8 cellular contexts compared by ENCODE assay signal in the genomic region with DNA sequence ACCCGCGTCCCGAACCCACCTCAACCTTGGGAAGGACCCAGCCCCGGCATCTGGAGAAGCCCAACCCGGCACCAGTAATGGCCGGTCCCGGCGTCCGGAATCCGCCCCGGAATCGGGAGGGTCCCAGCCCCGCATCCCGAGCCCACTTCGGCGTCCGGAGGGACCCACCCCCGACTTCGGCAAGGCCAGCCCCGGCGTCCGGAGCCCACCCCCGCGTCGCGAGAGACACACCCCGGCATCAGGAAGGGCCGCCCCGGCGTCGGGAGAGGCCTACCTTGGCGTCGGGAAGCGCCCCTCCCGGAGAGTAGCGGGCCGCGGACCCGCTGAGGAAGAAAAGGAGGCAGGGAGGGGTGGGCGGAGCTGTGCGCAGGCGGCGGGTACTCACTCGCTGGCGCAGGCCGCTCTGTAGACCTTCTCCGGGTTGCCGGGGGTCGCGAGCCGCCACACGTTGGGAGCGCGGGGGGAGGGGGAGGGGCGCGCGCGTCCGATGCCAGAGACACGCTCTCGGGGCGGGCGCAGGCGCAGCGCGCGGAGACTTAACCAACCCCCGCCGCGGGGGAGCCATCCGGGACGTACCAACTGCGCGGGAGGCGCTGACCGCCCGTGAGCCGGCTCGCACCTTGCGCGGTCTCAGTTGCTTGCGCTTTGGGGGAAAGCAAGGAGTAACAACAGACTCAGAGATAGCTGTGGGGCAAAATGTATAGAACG. TPM values are rescaled to one million over a fixed set of nuclear protein-coding genes. Genes with fewer than 3 reads are reported as not detected.
DNase-seq lines count a peak whose midpoint lies in the region; ATAC-seq and TF ChIP-seq lines count a peak whose summit lies in the region.

A gene (minus strand): TSS at position 515 of the 708 bp plus-strand sequence. CDS start 24,164 bp downstream, outside the sequence.

- peak within 1 kb of the TSS; percentile 96 for H3K27ac Mint-ChIP-seq in activated naive CD8-positive, alpha-beta T cell

- no peaks in the 10 kb centered on the region for H3K9me3 Mint-ChIP-seq in activated naive CD8-positive, alpha-beta T cell (ENCODE audit: low read depth)

- ATAC-seq in HG02588 (IDR thresholded peaks at IDR 0.05; ENCODE audit: unreplicated experiment) (peak; percentile 63), omental fat pad (ENCODE audit: low FRiP score) (peak; percentile 95)

- no peaks in the 10 kb centered on the region for H3K36me3 Mint-ChIP-seq in activated naive CD8-positive, alpha-beta T cell

- peaks cover 31% of the 10 kb centered on the region for H3K4me1 Mint-ChIP-seq in activated naive CD8-positive, alpha-beta T cell (ENCODE audit: low read depth)

- H3K4me3 ChIP-seq in GM06990 (replicated peaks; ENCODE audit: low read depth, low read length): peak within 1 kb of the TSS; percentile 98

- TF ChIP-seq CTCF in GM06990 (IDR thresholded peaks at IDR 0.05; ENCODE audit: insufficient read depth, low read length, poor library complexity, severe bottlenecking): no peak
- no peak for TF ChIP-seq CTCF in omental fat pad (IDR thresholded peaks at IDR 0.05)

- peak within 1 kb of the TSS; percentile 56 for H3K27ac ChIP-seq in temporal lobe (ENCODE audit: low read depth, low read length)

- no peaks in the 10 kb centered on the region for H3K36me3 ChIP-seq in GM06990 (ENCODE audit: control insufficient read depth, insufficient read depth, low read length)

- no peaks in the 10 kb centered on the region for H3K27me3 ChIP-seq in GM06990 (replicated peaks; ENCODE audit: control insufficient read depth, insufficient read depth, low read length)

- H3K4me3 Mint-ChIP-seq in activated naive CD8-positive, alpha-beta T cell: peak within 1 kb of the TSS; percentile 95

- no peaks in the 10 kb centered on the region for H3K27me3 Mint-ChIP-seq in activated naive CD8-positive, alpha-beta T cell

- DNase-seq in GM06990 (ENCODE audit: extremely low read depth, insufficient read length): peak; percentile 98
- peak; percentile 85 for DNase-seq in NCI-H1092 treated with DMSO at 0.1 percent for 48 hours (lab: John Stamatoyannopoulos, UW)
- peak; percentile 81 for DNase-seq in SKM-1 treated with dmso at 0.1 percent for 144 hours (lab: John Stamatoyannopoulos, UW; ENCODE audit: unreplicated experiment)
- peak; percentile 93 for DNase-seq in glomerular visceral epithelial cell (ENCODE audit: extremely low spot score)
- peak; percentile 81 for DNase-seq in omental fat pad (ENCODE audit: low spot score)

RNA-seq across cellular contexts. Expression of the gene that starts here (rescaled TPM):
- total RNA-seq in omental fat pad (10 to 100 TPM; 22.3 to 38.6 (median 27.7) TPM), temporal lobe (47.9 TPM)

Comparison
In these comparisons a context has a peak if more than half of its experiments do, and no peak if none do; other contexts are left out.
1. Peak in every context shown above with its lines: DNase-seq, ATAC-seq, H3K4me3 ChIP-seq and H3K27ac ChIP-seq.